12 cellular contexts compared by ENCODE assay signal in the genomic region with DNA sequence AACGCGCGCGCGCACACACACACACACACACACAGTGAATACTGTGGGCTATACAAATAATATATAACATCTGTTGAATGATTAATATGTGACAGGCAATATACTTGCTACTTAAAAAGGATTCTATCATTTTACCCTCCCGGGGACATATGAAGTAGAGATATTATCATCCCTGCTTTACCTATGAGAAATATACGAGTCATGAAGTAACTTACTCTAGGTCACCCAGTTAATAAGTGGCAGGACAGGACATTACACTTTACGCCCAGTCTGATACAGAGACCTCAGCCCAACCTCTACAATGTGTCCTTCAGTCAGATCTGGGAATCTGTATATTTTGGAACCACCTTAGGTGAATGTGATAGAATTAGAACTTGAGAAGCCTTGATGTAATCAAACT. TPM values are rescaled to one million over a fixed set of nuclear protein-coding genes. Genes with fewer than 3 reads are reported as not detected.
A peak's percentile ranks its signal among the peaks of the same experiment; 100 is the strongest.
DNase-seq lines count a peak whose midpoint lies in the region; ATAC-seq, FAIRE-seq and TF ChIP-seq lines count a peak whose summit lies in the region.
"Had no signal": no experiment of that assay in that cellular context is flagged by ENCODE, and none has a peak within 500 bp of the region (broad histone marks: within the 10 kb centered on the region; RNA-seq: fewer than 3 reads in every experiment).

No MANE protein-coding gene starts in this region.

- H4K20me1 ChIP-seq in OCI-LY3 (ENCODE audit: insufficient read depth, low read length) = no peaks in the 10 kb centered on the region

- H3K4me1 Mint-ChIP-seq in endothelial cell (ENCODE audit: unreplicated experiment) = peaks cover 11% of the 10 kb centered on the region

- intact Hi-C loops in pancreas (cut with DNase I) = no loop called here

- peak overlapping the region; percentile 94; the same call in 1 of the 2 replicates for H2AFZ ChIP-seq in OCI-LY3 (ENCODE audit: low read depth, low read length)

- peak overlapping the region; percentile 12 for H3K4me3 Mint-ChIP-seq in endothelial cell (ENCODE audit: unreplicated experiment)

- no peak for FAIRE-seq in pancreas (lab: Jason Lieb, UNC)

- H3K27me3 ChIP-seq in OCI-LY3 (ENCODE audit: low read depth, low read length) (0 out of 2 replicates have a peak, but pooled peaks cover 3% of the 10 kb centered on the region), pancreas (no peaks in the 10 kb centered on the region)
- H3K27me3 ChIP-seq: brain microvascular endothelial cell had no signal

- peak in 3 of 4 donors; percentile 10 to 33 (median 22) for ATAC-seq in pancreas
- ATAC-seq in GM21367 (IDR thresholded peaks at IDR 0.05; ENCODE audit: unreplicated experiment) = no peak

- no peaks in the 10 kb centered on the region for H3K9me3 ChIP-seq in OCI-LY3 (ENCODE audit: insufficient read depth, low read length)
- no peaks in the 10 kb centered on the region for H3K9me3 ChIP-seq in pancreas

- H3K4me2 ChIP-seq in OCI-LY3 (ENCODE audit: low read length) = peak overlapping the region; percentile 97

- H3K4me3 ChIP-seq in OCI-LY3 (ENCODE audit: low read length) (peak overlapping the region; percentile 84), pancreas (peak overlapping the region in 3 of 4 donors; percentile 69 to 82 (median 78))

- H3K27ac ChIP-seq in OCI-LY3 (ENCODE audit: low read length) = no peak overlapping the region
- H3K27ac ChIP-seq in pancreas = peak overlapping the region in 2 of 4 donors; percentile 98 to 99

- no peaks in the 10 kb centered on the region for H3K79me2 ChIP-seq in OCI-LY3 (ENCODE audit: low read length)

- no peak overlapping the region for H3K27ac Mint-ChIP-seq in endothelial cell (ENCODE audit: unreplicated experiment)

- H3K9me3 Mint-ChIP-seq in endothelial cell (ENCODE audit: unreplicated experiment) = no peaks in the 10 kb centered on the region

- TF ChIP-seq CTCF in OCI-LY3 (IDR thresholded peaks at IDR 0.05; ENCODE audit: low read depth, low read length) (no peak), endothelial cell (IDR thresholded peaks at IDR 0.05; ENCODE audit: unreplicated experiment) (no peak), pancreas (IDR thresholded peaks at IDR 0.05) (no peak)

- no peak overlapping the region for H3K9ac ChIP-seq in OCI-LY3 (ENCODE audit: low read length)

- no peaks in the 10 kb centered on the region for H3K36me3 Mint-ChIP-seq in endothelial cell (ENCODE audit: low read depth, unreplicated experiment)

- H3K27me3 Mint-ChIP-seq in endothelial cell (ENCODE audit: unreplicated experiment) = peaks cover 2% of the 10 kb centered on the region

- DNase-seq in ELR (ENCODE audit: low read depth) (peak; percentile 45), endothelial cell (ENCODE audit: low spot score) (no peak), pancreas (no peak), COLO829 (ENCODE audit: low spot score) (no peak), dermis blood vessel endothelial cell (no peak), OCI-M1 (lab: John Stamatoyannopoulos, UW) (no peak)
- DNase-seq: brain microvascular endothelial cell, MM.1S had no signal

- 18 to 26% methylated on average over 8 of the region's 8 CpGs for WGBS in pancreas, 2 donors

- H3K36me3 ChIP-seq in OCI-LY3 (replicated peaks; ENCODE audit: low read depth, low read length) = no peaks in the 10 kb centered on the region
- no peaks in the 10 kb centered on the region for H3K36me3 ChIP-seq in pancreas
- H3K36me3 ChIP-seq: brain microvascular endothelial cell had no signal

- H3K4me1 ChIP-seq in OCI-LY3 (ENCODE audit: low read length) (peaks cover 7% of the 10 kb centered on the region), pancreas (peaks cover 0 to 12% (median 12%) of the 10 kb centered on the region in 3 donors)

RNA-seq across cellular contexts. Expression of gene CCDC54, which starts 55.4 kb away (rescaled TPM):
- not detected for total RNA-seq in endothelial cell (ENCODE audit: unreplicated experiment)
- not detected for total RNA-seq in pancreas
- not detected for polyA plus RNA-seq in pancreas
- total RNA-seq in dermis blood vessel endothelial cell = not detected in 2 replicates
- total RNA-seq: lung microvascular endothelial cell, SK-MEL-5 had no signal
